ENCODE assay signal across 20 cellular contexts in genomic region chr3:156533205-156533604, GRCh38. TPM values are rescaled to one million over a fixed set of nuclear protein-coding genes. Genes with fewer than 3 reads are reported as not detected.
A peak's percentile ranks its signal among the peaks of the same experiment; 100 is the strongest.
DNase-seq lines count a peak whose midpoint lies in the region; ATAC-seq, FAIRE-seq and TF ChIP-seq lines count a peak whose summit lies in the region.
"Had no signal": no experiment of that assay in that cellular context is flagged by ENCODE, and none has a peak within 500 bp of the region (broad histone marks: within the 10 kb centered on the region; RNA-seq: fewer than 3 reads in every experiment).

No MANE protein-coding gene starts in this region.

- H3K36me3 ChIP-seq in IMR-90 (ENCODE audit: control insufficient read depth, insufficient read depth, low read length) (no peaks in the 10 kb centered on the region), kidney (ENCODE audit: control insufficient read depth in 1 of 2, insufficient read depth in 2 of 2, low read length in 2 of 2) (no peaks in the 10 kb centered on the region), stomach smooth muscle (ENCODE audit: control insufficient read depth in 2 of 2, insufficient read depth in 2 of 2, low read length in 2 of 2) (no peaks in the 10 kb centered on the region)

- no peak overlapping the region for H2BK15ac ChIP-seq in IMR-90 (ENCODE audit: low read depth, low read length)

- 64% methylated on average over 3 of the region's 4 CpGs; no CpG with 5 or more reads in 1 of the 2 experiments for WGBS in IMR-90 (ENCODE audit: extremely low coverage in 2 of 2, insufficient read length in 1 of 2), 2 experiments

- peak overlapping the region; percentile 23; the same call in 1 of the 2 replicates for H2BK120ac ChIP-seq in IMR-90 (ENCODE audit: low read depth, low read length)

- no peak for TF ChIP-seq POLR2A in IMR-90 (IDR thresholded peaks at IDR 0.05; ENCODE audit: low read depth, low read length)

- no peaks in the 10 kb centered on the region for H3K9me3 ChIP-seq in IMR-90 (ENCODE audit: control insufficient read depth, insufficient read depth, low read length)
- H3K9me3 ChIP-seq in kidney (ENCODE audit: control insufficient read depth in 1 of 2, low read length in 2 of 2): no peaks in the 10 kb centered on the region
- H3K9me3 ChIP-seq in stomach smooth muscle (ENCODE audit: control insufficient read depth in 2 of 2, low read length in 2 of 2): no peaks in the 10 kb centered on the region

- TF ChIP-seq CTCF in IMR-90 (conservative IDR thresholded peaks at IDR 0.05; ENCODE audit: low read depth, low read length) (no peak), kidney (IDR thresholded peaks at IDR 0.05; ENCODE audit: borderline replicate concordance, extremely low read depth, insufficient read depth) (no peak)

- no peak overlapping the region for H4K91ac ChIP-seq in IMR-90 (ENCODE audit: insufficient read depth, low read depth, low read length)

- no peak overlapping the region for H3K56ac ChIP-seq in IMR-90 (ENCODE audit: extremely low read depth, insufficient read depth, low read length)

- no peak for FAIRE-seq in kidney (lab: Jason Lieb, UNC)
- FAIRE-seq: islet of Langerhans, TTC549 had no signal

- H3K4me1 ChIP-seq in IMR-90 (ENCODE audit: control insufficient read depth, insufficient read depth, low read length): peaks cover 16% of the 10 kb centered on the region
- H3K4me1 ChIP-seq in kidney (ENCODE audit: control insufficient read depth in 1 of 2, insufficient read depth in 1 of 2, low read depth in 1 of 2, low read length in 2 of 2): peaks cover 25 to 30% of the 10 kb centered on the region in 2 donors
- peaks cover 18% of the 10 kb centered on the region for H3K4me1 ChIP-seq in stomach smooth muscle (ENCODE audit: control insufficient read depth, insufficient read depth, low read length)

- no peak overlapping the region for H3K4me3 ChIP-seq in IMR-90 (ENCODE audit: insufficient read depth, low read depth, low read length)
- no peak overlapping the region for H3K4me3 ChIP-seq in kidney (ENCODE audit: low read length in 2 of 2)
- no peak overlapping the region for H3K4me3 ChIP-seq in stomach smooth muscle (ENCODE audit: low read length in 2 of 2)

- CTCF ChIA-PET in IMR-90 (lab: Yijun Ruan, JAX): no interaction called here

- no peak for TF ChIP-seq RAD21 in IMR-90 (IDR thresholded peaks at IDR 0.05; ENCODE audit: low read length)

- DNase-seq in IMR-90 (peak; percentile 72), brain pericyte (ENCODE audit: low read depth, low spot score) (peak; percentile 53), kidney (no peak), T-helper 1 cell (no peak), NCI-H446 treated with DMSO at 0.1 percent for 48 hours (lab: John Stamatoyannopoulos, UW) (no peak), SHP77 (lab: John Stamatoyannopoulos, UW) (no peak)
- DNase-seq: activated CD4-positive, alpha-beta T cell treated with anti-CD3 and anti-CD28 coated beads for 36 hours; activated naive CD8-positive, alpha-beta T cell treated with anti-CD3 and anti-CD28 coated beads, Interleukin-2, amount 10 ng/mL, durations not matched to agents 7 days and 5 days; AML-193; COR-L47; effector memory CD4-positive, alpha-beta T cell; Kasumi-1; NCI-H1417; NCI-H2107; NCI-H526; nephron progenitor cell; SW 1271 had no signal

- no peak overlapping the region for H2BK20ac ChIP-seq in IMR-90 (ENCODE audit: low read depth, low read length)

- H3K27me3 ChIP-seq in IMR-90 (ENCODE audit: control insufficient read depth, insufficient read depth, low read length) (no peaks in the 10 kb centered on the region), stomach smooth muscle (ENCODE audit: control insufficient read depth in 1 of 2, insufficient read depth in 2 of 2, low read length in 2 of 2) (no peaks in the 10 kb centered on the region)

- H3K27ac ChIP-seq in IMR-90 (ENCODE audit: insufficient read depth, low read length) (no peak overlapping the region), kidney (ENCODE audit: low read depth in 2 of 2, low read length in 2 of 2) (peak overlapping the region; percentile 75 to 81), stomach smooth muscle (ENCODE audit: low read length) (peak overlapping the region; percentile 49)

- H3K79me1 ChIP-seq in IMR-90 (ENCODE audit: low read depth in 1 of 2, low read length in 2 of 2): peaks cover 0 to 22% of the 10 kb centered on the region in 2 experiments; a peak in 2 of 4 replicates

- in situ Hi-C loops in IMR-90 (cut with MboI; ENCODE audit: low sequenced_read_pairs): loop anchor here (25.0 kb wide), 1 partner anchor 304 kb away; the partner anchor contains the start of gene LEKR1

- peak overlapping the region; percentile 4; the same call in 1 of the 2 replicates for H3K18ac ChIP-seq in IMR-90 (ENCODE audit: low read depth, low read length)

- BruUV-seq in IMR-90 (replicated peaks; lab: Mats Ljungman, UMichigan): no TSS peak

- H3K4me2 ChIP-seq in IMR-90 (ENCODE audit: low read depth, low read length): peak overlapping the region; percentile 7; the same call in 1 of the 2 replicates

- H3K9ac ChIP-seq in IMR-90 (ENCODE audit: low read depth, low read length) (no peak overlapping the region), kidney (ENCODE audit: low read length in 2 of 2) (no peak overlapping the region), stomach smooth muscle (ENCODE audit: low read length in 2 of 2) (no peak overlapping the region)

- dilution Hi-C loops in IMR-90 (cut with HindIII; ENCODE audit: low sequenced_read_pairs, unreplicated experiment): no loop called here

- peaks cover 18% of the 10 kb centered on the region for H3K9me1 ChIP-seq in IMR-90 (ENCODE audit: insufficient read depth, low read length)

- H4K20me1 ChIP-seq in IMR-90 (ENCODE audit: insufficient read depth, low read length): peaks cover 25% of the 10 kb centered on the region

- peak; percentile 36 for ATAC-seq in IMR-90 (ENCODE audit: low read depth)
- ATAC-seq: activated CD4-positive, alpha-beta T cell treated with anti-CD3 and anti-CD28 coated beads for 36 hours had no signal

- POLR2A ChIA-PET in IMR-90 (lab: Charles Lee; ENCODE audit: unreplicated experiment): no interaction called here

- no peak overlapping the region; the same call in 1 of the 2 replicates for H3K23ac ChIP-seq in IMR-90 (ENCODE audit: low read depth, low read length)

- no peak overlapping the region for H2BK5ac ChIP-seq in IMR-90 (ENCODE audit: low read depth, low read length, poor library complexity, severe bottlenecking)

- peak overlapping the region; percentile 27; the same call in 1 of the 2 replicates for H2AK5ac ChIP-seq in IMR-90 (ENCODE audit: low read depth, low read length)

- H4K5ac ChIP-seq in IMR-90 (ENCODE audit: low read depth, low read length): no peak overlapping the region

- no peak overlapping the region for H2AK9ac ChIP-seq in IMR-90 (replicated peaks; ENCODE audit: low read depth, low read length, poor library complexity)

- H4K8ac ChIP-seq in IMR-90 (ENCODE audit: low read depth in 2 of 2, low read length in 2 of 2): peak overlapping the region in 1 of 2 experiments; percentile 77; a peak in 2 of 4 replicates

- intact Hi-C loops in IMR-90 (cut with micrococcal nuclease) (no loop called here), kidney (cut with DNase I) (no loop called here)

- H3K14ac ChIP-seq in IMR-90 (replicated peaks; ENCODE audit: low read depth, low read length): peak overlapping the region; percentile 63

- H3K4ac ChIP-seq in IMR-90 (ENCODE audit: low read depth, low read length): peak overlapping the region; percentile 55

- H2AFZ ChIP-seq in IMR-90 (replicated peaks; ENCODE audit: low read length, poor library complexity): no peak overlapping the region

TF ChIP-seq in IMR-90, 13 proteins besides CTCF, POLR2A, EP300 and RAD21:
- TF ChIP-seq RFX5 (IDR thresholded peaks at IDR 0.05; ENCODE audit: low read depth, low read length) (no peak), NFE2L2 (IDR thresholded peaks at IDR 0.05; ENCODE audit: low read depth, low read length) (no peak), MXI1 (IDR thresholded peaks at IDR 0.05; ENCODE audit: borderline replicate concordance, low read depth, low read length) (no peak), FOS (IDR thresholded peaks at IDR 0.05; ENCODE audit: low read depth, low read length) (no peak), SMC3 (IDR thresholded peaks at IDR 0.05; ENCODE audit: low read depth, low read length) (no peak), MAFK (IDR thresholded peaks at IDR 0.05; ENCODE audit: low read depth, low read length) (no peak), MAZ (IDR thresholded peaks at IDR 0.05; ENCODE audit: borderline replicate concordance, low read depth, low read length) (no peak), BHLHE40 (IDR thresholded peaks at IDR 0.05; ENCODE audit: low read depth, low read length) (no peak), ELK1 (IDR thresholded peaks at IDR 0.05; ENCODE audit: borderline replicate concordance, low read depth, low read length) (no peak), CHD1 (IDR thresholded peaks at IDR 0.05; ENCODE audit: low read depth, low read length) (no peak), CEBPB (IDR thresholded peaks at IDR 0.05; ENCODE audit: low read depth, low read length) (no peak), RCOR1 (IDR thresholded peaks at IDR 0.05; ENCODE audit: insufficient replicate concordance, low read length) (no peak)

RNA-seq across cellular contexts. Expression of gene SSR3, which starts 21.7 kb away (rescaled TPM):
- total RNA-seq in IMR-90 (2012; rRNA removed) (606 and 608 TPM in 2 replicates), kidney (132 TPM)
- polyA plus RNA-seq in IMR-90 (2012; rRNA removed) (216 and 246 TPM in 2 replicates), kidney (ENCODE audit: insufficient read depth, low read depth, low replicate concordance) (150 TPM)
- polyA plus RNA-seq in IMR-90 (2012; cell fraction: cytosol; rRNA removed): 33.1 and 84.5 TPM in 2 replicates
- 19.9 and 62.0 TPM in 2 replicates for polyA plus RNA-seq in IMR-90 (2012; cell fraction: nucleus; rRNA removed; ENCODE audit: low replicate concordance)

Comparison
In these comparisons a context has a peak if more than half of its experiments do, and no peak if none do; other contexts are left out.
1. DNase-seq: peak in IMR-90 (single experiment) and brain pericyte (single experiment); none in kidney (single experiment), T-helper 1 cell (0 of 5), NCI-H446 treated with DMSO at 0.1 percent for 48 hours (single experiment) and SHP77 (0 of 2).